In genomic region chr14:104191409-104191997, GRCh38 we compare ENCODE assay signal across 23 cellular contexts. TPM values are rescaled to one million over a fixed set of nuclear protein-coding genes. Genes with fewer than 3 reads are reported as not detected.
"Had no signal": no experiment of that assay in that cellular context is flagged by ENCODE, and none has a peak within 500 bp of the region (broad histone marks: within the 10 kb centered on the region; RNA-seq: fewer than 3 reads in every experiment).

No MANE protein-coding gene starts in this region.

- H3K4me1 ChIP-seq: gastrocnemius medialis, lower lobe of right lung, prostate gland, tibial artery had no signal

- H3K36me3 ChIP-seq: gastrocnemius medialis, lower lobe of right lung, neutrophil, prostate gland, right atrium auricular region, sigmoid colon, stomach, tibial artery had no signal

- H3K27ac ChIP-seq: dorsolateral prefrontal cortex, gastrocnemius medialis, lower lobe of right lung, neutrophil, prostate gland, right atrium auricular region, sigmoid colon, stomach, tibial artery had no signal

- DNase-seq: dorsolateral prefrontal cortex; effector CD4-positive, alpha-beta T cell; foreskin fibroblast; gastrocnemius medialis; head of caudate nucleus; left ventricle myocardium superior; lower lobe of right lung; naive thymus-derived CD8-positive, alpha-beta T cell; nephron progenitor cell; sigmoid colon; stimulated activated CD4-positive, alpha-beta T cell treated with anti-CD3 and anti-CD28 coated beads, Interleukin-2, amount 100 ng/mL, for 24 hours; stimulated activated CD4-positive, alpha-beta T cell treated with anti-CD3 and anti-CD28 coated beads, Interleukin-4, amount 100 ng/mL, for 24 hours; stimulated activated naive CD4-positive, alpha-beta T cell treated with Interleukin-2 at 50 U/mL for 16 hours; stomach; tibial artery had no signal

- H3K9me3 ChIP-seq: gastrocnemius medialis, lower lobe of right lung, neutrophil, prostate gland, right atrium auricular region, sigmoid colon, stomach, tibial artery had no signal

- ATAC-seq: esophagus mucosa; gastrocnemius medialis; left ventricle myocardium superior; lower lobe of right lung; naive thymus-derived CD8-positive, alpha-beta T cell; stimulated activated effector memory CD8-positive, alpha-beta T cell treated with anti-CD3 and anti-CD28 coated beads, Interleukin-12 subunit alpha, Interleukin-12 subunit beta, amount 100 ng/mL, for 72 hours had no signal

- FAIRE-seq: colon, keratinocyte had no signal

- H3K27me3 ChIP-seq: right atrium auricular region had no signal

- H3K4me3 ChIP-seq: dorsolateral prefrontal cortex, gastrocnemius medialis, lower lobe of right lung, prostate gland, right atrium auricular region, sigmoid colon, stomach, tibial artery had no signal

RNA-seq across cellular contexts. Expression of gene KIF26A, which starts 53.1 kb away (rescaled TPM):
- total RNA-seq: myocyte had no signal
- polyA plus RNA-seq: naive thymus-derived CD8-positive, alpha-beta T cell had no signal
